Comparison of ENCODE assay signal across 1 cellular context in the genomic region with DNA sequence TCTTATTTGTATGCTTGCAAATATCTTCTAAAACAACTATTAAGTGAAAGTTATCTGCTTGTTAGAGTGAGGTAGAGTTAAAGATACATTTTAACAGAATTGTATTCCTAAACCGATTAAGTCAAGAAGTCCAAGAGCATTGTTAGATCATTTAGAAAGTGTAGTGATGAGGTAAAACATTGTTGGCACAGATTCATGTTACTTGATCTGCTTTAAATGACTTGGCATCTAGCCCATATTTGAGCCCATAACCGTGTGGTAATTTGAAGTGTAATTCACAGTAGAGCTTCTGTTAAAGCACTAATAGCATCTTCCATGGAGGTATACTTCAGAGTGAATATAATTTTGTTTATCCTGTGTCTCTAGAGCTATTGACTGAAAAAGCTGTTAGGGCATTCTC.
TF ChIP-seq lines count a peak whose summit lies in the region.

No MANE protein-coding gene starts in this region.

TF ChIP-seq in HEK293, 187 proteins besides CTCF, POLR2A, EP300 and RAD21 (continued from another document and continues in another):
- TF ChIP-seq, protein P1, sequence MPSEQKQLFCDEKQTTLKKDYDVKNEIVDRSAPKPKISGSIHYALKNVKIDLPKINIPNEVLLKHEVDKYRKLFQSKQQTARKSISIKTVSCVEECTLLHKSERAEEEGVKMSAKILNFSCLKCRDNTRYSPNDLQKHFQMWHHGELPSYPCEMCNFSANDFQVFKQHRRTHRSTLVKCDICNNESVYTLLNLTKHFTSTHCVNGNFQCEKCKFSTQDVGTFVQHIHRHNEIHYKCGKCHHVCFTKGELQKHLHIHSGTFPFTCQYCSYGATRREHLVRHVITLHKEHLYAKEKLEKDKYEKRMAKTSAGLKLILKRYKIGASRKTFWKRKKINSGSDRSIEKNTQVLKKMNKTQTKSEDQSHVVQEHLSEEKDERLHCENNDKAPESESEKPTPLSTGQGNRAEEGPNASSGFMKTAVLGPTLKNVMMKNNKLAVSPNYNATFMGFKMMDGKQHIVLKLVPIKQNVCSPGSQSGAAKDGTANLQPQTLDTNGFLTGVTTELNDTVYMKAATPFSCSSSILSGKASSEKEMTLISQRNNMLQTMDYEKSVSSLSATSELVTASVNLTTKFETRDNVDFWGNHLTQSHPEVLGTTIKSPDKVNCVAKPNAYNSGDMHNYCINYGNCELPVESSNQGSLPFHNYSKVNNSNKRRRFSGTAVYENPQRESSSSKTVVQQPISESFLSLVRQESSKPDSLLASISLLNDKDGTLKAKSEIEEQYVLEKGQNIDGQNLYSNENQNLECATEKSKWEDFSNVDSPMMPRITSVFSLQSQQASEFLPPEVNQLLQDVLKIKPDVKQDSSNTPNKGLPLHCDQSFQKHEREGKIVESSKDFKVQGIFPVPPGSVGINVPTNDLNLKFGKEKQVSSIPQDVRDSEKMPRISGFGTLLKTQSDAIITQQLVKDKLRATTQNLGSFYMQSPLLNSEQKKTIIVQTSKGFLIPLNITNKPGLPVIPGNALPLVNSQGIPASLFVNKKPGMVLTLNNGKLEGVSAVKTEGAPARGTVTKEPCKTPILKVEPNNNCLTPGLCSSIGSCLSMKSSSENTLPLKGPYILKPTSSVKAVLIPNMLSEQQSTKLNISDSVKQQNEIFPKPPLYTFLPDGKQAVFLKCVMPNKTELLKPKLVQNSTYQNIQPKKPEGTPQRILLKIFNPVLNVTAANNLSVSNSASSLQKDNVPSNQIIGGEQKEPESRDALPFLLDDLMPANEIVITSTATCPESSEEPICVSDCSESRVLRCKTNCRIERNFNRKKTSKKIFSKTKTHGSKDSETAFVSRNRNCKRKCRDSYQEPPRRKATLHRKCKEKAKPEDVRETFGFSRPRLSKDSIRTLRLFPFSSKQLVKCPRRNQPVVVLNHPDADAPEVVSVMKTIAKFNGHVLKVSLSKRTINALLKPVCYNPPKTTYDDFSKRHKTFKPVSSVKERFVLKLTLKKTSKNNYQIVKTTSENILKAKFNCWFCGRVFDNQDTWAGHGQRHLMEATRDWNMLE (tag by site-specific recombination; conservative IDR thresholded peaks at IDR 0.05; ENCODE audit: low read depth), result no peak
- TF ChIP-seq ZBTB21 (tag by site-specific recombination; IDR thresholded peaks at IDR 0.05) (peak; percentile 80), ZNF830 (tag by site-specific recombination; IDR thresholded peaks at IDR 0.05; ENCODE audit: low read depth) (no peak), ZNF501 (tag by site-specific recombination; IDR thresholded peaks at IDR 0.05) (peak; percentile 66; the same call in 1 of the 2 replicates), ZNF510 (tag by site-specific recombination; IDR thresholded peaks at IDR 0.05; ENCODE audit: insufficient replicate concordance) (no peak), ZBTB8A (tag by site-specific recombination; IDR thresholded peaks at IDR 0.05) (peak; percentile 72), HOXA7 (CRISPR knock-in tag; IDR thresholded peaks at IDR 0.05; ENCODE audit: borderline replicate concordance) (no peak), ZNF146 (tag by site-specific recombination; IDR thresholded peaks at IDR 0.05) (no peak), FEZF1 (tag by site-specific recombination; IDR thresholded peaks at IDR 0.05) (peak; percentile 38; the same call in 1 of the 2 replicates), BCL11B (tag by site-specific recombination; IDR thresholded peaks at IDR 0.05; ENCODE audit: low read depth) (no peak; the same call in 1 of the 2 replicates), SP7 (tag by site-specific recombination; IDR thresholded peaks at IDR 0.05) (0 out of 2 replicates have a peak, but pooled peaks have one; percentile 24), ZNF48 (tag by site-specific recombination; IDR thresholded peaks at IDR 0.05) (no peak), ZBTB48 (tag by site-specific recombination; IDR thresholded peaks at IDR 0.05) (no peak), SALL2 (tag by site-specific recombination; IDR thresholded peaks at IDR 0.05; ENCODE audit: borderline replicate concordance) (no peak), ZNF16 (tag by site-specific recombination; IDR thresholded peaks at IDR 0.05; ENCODE audit: low read depth) (no peak), ZBTB17 (tag by site-specific recombination; IDR thresholded peaks at IDR 0.05) (peak; percentile 36; the same call in 1 of the 2 replicates), ZNF292 (tag by site-specific recombination; IDR thresholded peaks at IDR 0.05; ENCODE audit: borderline replicate concordance, low read depth) (no peak), ZNF157 (tag by site-specific recombination; IDR thresholded peaks at IDR 0.05) (no peak), ZNF585B (tag by site-specific recombination; IDR thresholded peaks at IDR 0.05) (no peak), EGR2 (tag by site-specific recombination; IDR thresholded peaks at IDR 0.05; ENCODE audit: low read depth) (no peak), ZNF341 (tag by site-specific recombination; IDR thresholded peaks at IDR 0.05; ENCODE audit: low read depth) (no peak), HOXC10 (CRISPR knock-in tag; IDR thresholded peaks at IDR 0.05) (no peak), ZNF302 (tag by site-specific recombination; IDR thresholded peaks at IDR 0.05; ENCODE audit: low read depth) (no peak), ZNF664 (tag by site-specific recombination; IDR thresholded peaks at IDR 0.05) (0 out of 2 replicates have a peak, but pooled peaks have one; percentile 9)
- TF ChIP-seq, protein P2, sequence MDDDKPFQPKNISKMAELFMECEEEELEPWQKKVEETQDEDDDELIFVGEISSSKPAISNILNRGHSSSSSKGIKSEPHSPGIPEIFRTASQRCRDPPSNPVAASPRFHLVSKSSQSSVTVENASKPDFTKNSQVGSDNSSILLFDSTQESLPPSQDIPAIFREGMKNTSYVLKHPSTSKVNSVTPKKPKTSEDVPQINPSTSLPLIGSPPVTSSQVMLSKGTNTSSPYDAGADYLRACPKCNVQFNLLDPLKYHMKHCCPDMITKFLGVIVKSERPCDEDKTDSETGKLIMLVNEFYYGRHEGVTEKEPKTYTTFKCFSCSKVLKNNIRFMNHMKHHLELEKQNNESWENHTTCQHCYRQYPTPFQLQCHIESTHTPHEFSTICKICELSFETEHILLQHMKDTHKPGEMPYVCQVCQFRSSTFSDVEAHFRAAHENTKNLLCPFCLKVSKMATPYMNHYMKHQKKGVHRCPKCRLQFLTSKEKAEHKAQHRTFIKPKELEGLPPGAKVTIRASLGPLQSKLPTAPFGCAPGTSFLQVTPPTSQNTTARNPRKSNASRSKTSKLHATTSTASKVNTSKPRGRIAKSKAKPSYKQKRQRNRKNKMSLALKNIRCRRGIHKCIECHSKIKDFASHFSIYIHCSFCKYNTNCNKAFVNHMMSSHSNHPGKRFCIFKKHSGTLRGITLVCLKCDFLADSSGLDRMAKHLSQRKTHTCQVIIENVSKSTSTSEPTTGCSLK (tag by site-specific recombination; IDR thresholded peaks at IDR 0.05), result no peak
- TF ChIP-seq, protein P3, sequence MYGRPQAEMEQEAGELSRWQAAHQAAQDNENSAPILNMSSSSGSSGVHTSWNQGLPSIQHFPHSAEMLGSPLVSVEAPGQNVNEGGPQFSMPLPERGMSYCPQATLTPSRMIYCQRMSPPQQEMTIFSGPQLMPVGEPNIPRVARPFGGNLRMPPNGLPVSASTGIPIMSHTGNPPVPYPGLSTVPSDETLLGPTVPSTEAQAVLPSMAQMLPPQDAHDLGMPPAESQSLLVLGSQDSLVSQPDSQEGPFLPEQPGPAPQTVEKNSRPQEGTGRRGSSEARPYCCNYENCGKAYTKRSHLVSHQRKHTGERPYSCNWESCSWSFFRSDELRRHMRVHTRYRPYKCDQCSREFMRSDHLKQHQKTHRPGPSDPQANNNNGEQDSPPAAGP (tag by site-specific recombination; IDR thresholded peaks at IDR 0.05), result no peak
- TF ChIP-seq, protein P4, sequence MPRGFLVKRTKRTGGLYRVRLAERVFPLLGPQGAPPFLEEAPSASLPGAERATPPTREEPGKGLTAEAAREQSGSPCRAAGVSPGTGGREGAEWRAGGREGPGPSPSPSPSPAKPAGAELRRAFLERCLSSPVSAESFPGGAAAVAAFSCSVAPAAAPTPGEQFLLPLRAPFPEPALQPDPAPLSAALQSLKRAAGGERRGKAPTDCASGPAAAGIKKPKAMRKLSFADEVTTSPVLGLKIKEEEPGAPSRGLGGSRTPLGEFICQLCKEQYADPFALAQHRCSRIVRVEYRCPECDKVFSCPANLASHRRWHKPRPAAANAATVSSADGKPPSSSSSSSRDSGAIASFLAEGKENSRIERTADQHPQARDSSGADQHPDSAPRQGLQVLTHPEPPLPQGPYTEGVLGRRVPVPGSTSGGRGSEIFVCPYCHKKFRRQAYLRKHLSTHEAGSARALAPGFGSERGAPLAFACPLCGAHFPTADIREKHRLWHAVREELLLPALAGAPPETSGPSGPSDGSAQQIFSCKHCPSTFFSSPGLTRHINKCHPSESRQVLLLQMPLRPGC (tag by site-specific recombination; IDR thresholded peaks at IDR 0.05), result no peak
- TF ChIP-seq, protein P5, sequence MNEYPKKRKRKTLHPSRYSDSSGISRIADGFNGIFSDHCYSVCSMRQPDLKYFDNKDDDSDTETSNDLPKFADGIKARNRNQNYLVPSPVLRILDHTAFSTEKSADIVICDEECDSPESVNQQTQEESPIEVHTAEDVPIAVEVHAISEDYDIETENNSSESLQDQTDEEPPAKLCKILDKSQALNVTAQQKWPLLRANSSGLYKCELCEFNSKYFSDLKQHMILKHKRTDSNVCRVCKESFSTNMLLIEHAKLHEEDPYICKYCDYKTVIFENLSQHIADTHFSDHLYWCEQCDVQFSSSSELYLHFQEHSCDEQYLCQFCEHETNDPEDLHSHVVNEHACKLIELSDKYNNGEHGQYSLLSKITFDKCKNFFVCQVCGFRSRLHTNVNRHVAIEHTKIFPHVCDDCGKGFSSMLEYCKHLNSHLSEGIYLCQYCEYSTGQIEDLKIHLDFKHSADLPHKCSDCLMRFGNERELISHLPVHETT (tag by site-specific recombination; IDR thresholded peaks at IDR 0.05), result no peak; the same call in 1 of the 2 replicates
- TF ChIP-seq, protein P6, sequence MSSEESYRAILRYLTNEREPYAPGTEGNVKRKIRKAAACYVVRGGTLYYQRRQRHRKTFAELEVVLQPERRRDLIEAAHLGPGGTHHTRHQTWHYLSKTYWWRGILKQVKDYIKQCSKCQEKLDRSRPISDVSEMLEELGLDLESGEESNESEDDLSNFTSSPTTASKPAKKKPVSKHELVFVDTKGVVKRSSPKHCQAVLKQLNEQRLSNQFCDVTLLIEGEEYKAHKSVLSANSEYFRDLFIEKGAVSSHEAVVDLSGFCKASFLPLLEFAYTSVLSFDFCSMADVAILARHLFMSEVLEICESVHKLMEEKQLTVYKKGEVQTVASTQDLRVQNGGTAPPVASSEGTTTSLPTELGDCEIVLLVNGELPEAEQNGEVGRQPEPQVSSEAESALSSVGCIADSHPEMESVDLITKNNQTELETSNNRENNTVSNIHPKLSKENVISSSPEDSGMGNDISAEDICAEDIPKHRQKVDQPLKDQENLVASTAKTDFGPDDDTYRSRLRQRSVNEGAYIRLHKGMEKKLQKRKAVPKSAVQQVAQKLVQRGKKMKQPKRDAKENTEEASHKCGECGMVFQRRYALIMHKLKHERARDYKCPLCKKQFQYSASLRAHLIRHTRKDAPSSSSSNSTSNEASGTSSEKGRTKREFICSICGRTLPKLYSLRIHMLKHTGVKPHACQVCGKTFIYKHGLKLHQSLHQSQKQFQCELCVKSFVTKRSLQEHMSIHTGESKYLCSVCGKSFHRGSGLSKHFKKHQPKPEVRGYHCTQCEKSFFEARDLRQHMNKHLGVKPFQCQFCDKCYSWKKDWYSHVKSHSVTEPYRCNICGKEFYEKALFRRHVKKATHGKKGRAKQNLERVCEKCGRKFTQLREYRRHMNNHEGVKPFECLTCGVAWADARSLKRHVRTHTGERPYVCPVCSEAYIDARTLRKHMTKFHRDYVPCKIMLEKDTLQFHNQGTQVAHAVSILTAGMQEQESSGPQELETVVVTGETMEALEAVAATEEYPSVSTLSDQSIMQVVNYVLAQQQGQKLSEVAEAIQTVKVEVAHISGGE (tag by site-specific recombination; conservative IDR thresholded peaks at IDR 0.05; ENCODE audit: low read depth), result no peak
- TF ChIP-seq, protein P7, sequence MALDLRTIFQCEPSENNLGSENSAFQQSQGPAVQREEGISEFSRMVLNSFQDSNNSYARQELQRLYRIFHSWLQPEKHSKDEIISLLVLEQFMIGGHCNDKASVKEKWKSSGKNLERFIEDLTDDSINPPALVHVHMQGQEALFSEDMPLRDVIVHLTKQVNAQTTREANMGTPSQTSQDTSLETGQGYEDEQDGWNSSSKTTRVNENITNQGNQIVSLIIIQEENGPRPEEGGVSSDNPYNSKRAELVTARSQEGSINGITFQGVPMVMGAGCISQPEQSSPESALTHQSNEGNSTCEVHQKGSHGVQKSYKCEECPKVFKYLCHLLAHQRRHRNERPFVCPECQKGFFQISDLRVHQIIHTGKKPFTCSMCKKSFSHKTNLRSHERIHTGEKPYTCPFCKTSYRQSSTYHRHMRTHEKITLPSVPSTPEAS (tag by site-specific recombination; IDR thresholded peaks at IDR 0.05), result 0 out of 2 replicates have a peak, but pooled peaks have one; percentile 14
- TF ChIP-seq, protein P8, sequence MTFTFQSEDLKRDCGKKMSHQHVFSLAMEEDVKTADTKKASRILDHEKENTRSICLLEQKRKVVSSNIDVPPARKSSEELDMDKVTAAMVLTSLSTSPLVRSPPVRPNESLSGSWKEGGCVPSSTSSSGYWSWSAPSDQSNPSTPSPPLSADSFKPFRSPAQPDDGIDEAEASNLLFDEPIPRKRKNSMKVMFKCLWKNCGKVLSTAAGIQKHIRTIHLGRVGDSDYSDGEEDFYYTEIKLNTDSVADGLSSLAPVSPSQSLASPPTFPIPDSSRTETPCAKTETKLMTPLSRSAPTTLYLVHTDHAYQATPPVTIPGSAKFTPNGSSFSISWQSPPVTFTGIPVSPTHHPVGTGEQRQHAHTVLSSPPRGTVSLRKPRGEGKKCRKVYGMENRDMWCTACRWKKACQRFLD (tag by site-specific recombination; IDR thresholded peaks at IDR 0.05), result no peak
- TF ChIP-seq, protein P9, sequence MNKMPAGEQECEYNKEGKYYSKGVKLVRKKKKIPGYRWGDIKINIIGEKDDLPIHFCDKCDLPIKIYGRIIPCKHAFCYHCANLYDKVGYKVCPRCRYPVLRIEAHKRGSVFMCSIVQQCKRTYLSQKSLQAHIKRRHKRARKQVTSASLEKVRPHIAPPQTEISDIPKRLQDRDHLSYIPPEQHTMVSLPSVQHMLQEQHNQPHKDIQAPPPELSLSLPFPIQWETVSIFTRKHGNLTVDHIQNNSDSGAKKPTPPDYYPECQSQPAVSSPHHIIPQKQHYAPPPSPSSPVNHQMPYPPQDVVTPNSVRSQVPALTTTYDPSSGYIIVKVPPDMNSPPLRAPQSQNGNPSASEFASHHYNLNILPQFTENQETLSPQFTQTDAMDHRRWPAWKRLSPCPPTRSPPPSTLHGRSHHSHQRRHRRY (tag by site-specific recombination; IDR thresholded peaks at IDR 0.05), result no peak
